ENCODE assay signal across 28 cellular contexts in genomic region chr12:11922361-11922760, GRCh38.
DNase-seq lines count a peak whose midpoint lies in the region; ATAC-seq, FAIRE-seq and TF ChIP-seq lines count a peak whose summit lies in the region.
"Had no signal": no experiment of that assay in that cellular context is flagged by ENCODE, and none has a peak within 500 bp of the region (broad histone marks: within the 10 kb centered on the region; RNA-seq: fewer than 3 reads in every experiment).

No MANE protein-coding gene starts in this region.

- no peaks in the 10 kb centered on the region for H3K4me1 ChIP-seq in foreskin keratinocyte
- H3K4me1 ChIP-seq: A549, ascending aorta, Caco-2 had no signal

- H3K27ac Mint-ChIP-seq in activated CD4-positive, alpha-beta T cell treated with anti-CD3 and anti-CD28 coated beads, Interleukin-2, amount 10 ng/mL, durations not matched to agents 24 days and 14 days: peak overlapping the region; percentile 34
- H3K27ac Mint-ChIP-seq: activated CD4-positive, alpha-beta T cell treated with anti-CD3 and anti-CD28 coated beads, Interleukin-2, amount 10 ng/mL, durations not matched to agents 7 days and 5 days; activated naive CD4-positive, alpha-beta T cell treated with anti-CD3 and anti-CD28 coated beads, Interleukin-2, amount 50 U/mL, for 72 hours; activated T-helper 2 cell treated with anti-CD3 and anti-CD28 coated beads, Interferon-gamma antibody, Interleukin-2, Interleukin-4, amounts not matched to agents 10 μg/mL and 5 μg/mL and 100 μg/mL, durations not matched to agents 14 hours and 24 hours and 36 hours had no signal

- H3K27me3 Mint-ChIP-seq in activated CD4-positive, alpha-beta T cell treated with anti-CD3 and anti-CD28 coated beads, Interleukin-2, amount 10 ng/mL, durations not matched to agents 24 days and 14 days: no peaks in the 10 kb centered on the region
- H3K27me3 Mint-ChIP-seq: central memory CD8-positive, alpha-beta T cell had no signal

- no peak for FAIRE-seq in urothelium cell line (lab: Jason Lieb, UNC)
- FAIRE-seq: endothelial cell of umbilical vein, kidney had no signal

- TF ChIP-seq CTCF in foreskin keratinocyte (conservative IDR thresholded peaks at IDR 0.05): no peak

- DNase-seq in activated CD4-positive, alpha-beta T cell treated with anti-CD3 and anti-CD28 coated beads, Interleukin-2, amount 10 ng/mL, durations not matched to agents 24 days and 14 days: peak; percentile 52
- no peak for DNase-seq in activated CD4-positive, alpha-beta T cell treated with anti-CD3 and anti-CD28 coated beads for 1 hour
- DNase-seq in NCI-H526 (lab: John Stamatoyannopoulos, UW): peak; percentile 54 to 60
- peak; percentile 98 for DNase-seq in islet precursor cell
- DNase-seq in urothelium cell line (ENCODE audit: low spot score): peak; percentile 48
- DNase-seq in foreskin keratinocyte: no peak
- DNase-seq: activated CD4-positive, alpha-beta T cell treated with anti-CD3 and anti-CD28 coated beads, Interleukin-2, amount 10 ng/mL, durations not matched to agents 7 days and 5 days; Caco-2; DMS79 treated with DMSO at 0.1 percent for 48 hours; dorsolateral prefrontal cortex; H7; kidney; NCI-H1105; NCI-H2171; NCI-H69; trophoblast cell had no signal

- peaks cover 22% of the 10 kb centered on the region for H3K9me3 Mint-ChIP-seq in activated CD4-positive, alpha-beta T cell treated with anti-CD3 and anti-CD28 coated beads, Interleukin-2, amount 10 ng/mL, durations not matched to agents 24 days and 14 days
- H3K9me3 Mint-ChIP-seq: activated T-helper 2 cell treated with anti-CD3 and anti-CD28 coated beads, Interferon-gamma antibody, Interleukin-2, Interleukin-4, amounts not matched to agents 10 μg/mL and 5 μg/mL and 100 μg/mL, durations not matched to agents 14 hours and 24 hours and 36 hours; central memory CD8-positive, alpha-beta T cell had no signal

- intact Hi-C loops in activated CD4-positive, alpha-beta T cell treated with anti-CD3 and anti-CD28 coated beads, Interleukin-2, amount 10 ng/mL, durations not matched to agents 24 days and 14 days (cut with micrococcal nuclease): loop anchor here (5.0 kb wide), 1 partner anchor 35 kb away; no protein-coding TSS in a partner anchor

- H3K27me3 ChIP-seq in foreskin keratinocyte: peaks cover 31% of the 10 kb centered on the region
- H3K27me3 ChIP-seq: ascending aorta, dorsolateral prefrontal cortex, neutrophil had no signal

- H3K4me3 Mint-ChIP-seq in activated CD4-positive, alpha-beta T cell treated with anti-CD3 and anti-CD28 coated beads, Interleukin-2, amount 10 ng/mL, durations not matched to agents 24 days and 14 days: no peak overlapping the region
- H3K4me3 Mint-ChIP-seq: activated CD4-positive, alpha-beta T cell treated with anti-CD3 and anti-CD28 coated beads, Interleukin-2, amount 10 ng/mL, durations not matched to agents 7 days and 5 days; central memory CD8-positive, alpha-beta T cell had no signal

- no peak overlapping the region for H3K27ac ChIP-seq in foreskin keratinocyte
- H3K27ac ChIP-seq: A549, ascending aorta, dorsolateral prefrontal cortex, HL-60, neutrophil, VCaP had no signal

- ATAC-seq in GM21576 (IDR thresholded peaks at IDR 0.05; ENCODE audit: unreplicated experiment): no peak
- ATAC-seq in HG03175 (IDR thresholded peaks at IDR 0.05; ENCODE audit: unreplicated experiment): no peak
- no peak for ATAC-seq in foreskin keratinocyte
- ATAC-seq: A549; activated naive CD4-positive, alpha-beta T cell treated with anti-CD3 and anti-CD28 coated beads, Interleukin-2, amount 50 U/mL, for 72 hours; SK-N-SH treated with all-trans-retinoic acid at 6 μM for 48 hours had no signal

- H3K4me1 Mint-ChIP-seq in activated CD4-positive, alpha-beta T cell treated with anti-CD3 and anti-CD28 coated beads, Interleukin-2, amount 10 ng/mL, durations not matched to agents 24 days and 14 days: peaks cover 22% of the 10 kb centered on the region
- H3K4me1 Mint-ChIP-seq: central memory CD8-positive, alpha-beta T cell had no signal

- H3K36me3 Mint-ChIP-seq in activated CD4-positive, alpha-beta T cell treated with anti-CD3 and anti-CD28 coated beads, Interleukin-2, amount 10 ng/mL, durations not matched to agents 24 days and 14 days (ENCODE audit: low read depth): peaks cover 2% of the 10 kb centered on the region

Comparison
In these comparisons a context has a peak if more than half of its experiments do, and no peak if none do; other contexts are left out.
1. DNase-seq: peak in activated CD4-positive, alpha-beta T cell treated with anti-CD3 and anti-CD28 coated beads, Interleukin-2, amount 10 ng/mL, durations not matched to agents 24 days and 14 days (single experiment), NCI-H526 (2 of 2), islet precursor cell (single experiment) and urothelium cell line (single experiment); none in activated CD4-positive, alpha-beta T cell treated with anti-CD3 and anti-CD28 coated beads for 1 hour (single experiment) and foreskin keratinocyte (0 of 2).